1 cellular context compared by ENCODE assay signal in the genomic region with DNA sequence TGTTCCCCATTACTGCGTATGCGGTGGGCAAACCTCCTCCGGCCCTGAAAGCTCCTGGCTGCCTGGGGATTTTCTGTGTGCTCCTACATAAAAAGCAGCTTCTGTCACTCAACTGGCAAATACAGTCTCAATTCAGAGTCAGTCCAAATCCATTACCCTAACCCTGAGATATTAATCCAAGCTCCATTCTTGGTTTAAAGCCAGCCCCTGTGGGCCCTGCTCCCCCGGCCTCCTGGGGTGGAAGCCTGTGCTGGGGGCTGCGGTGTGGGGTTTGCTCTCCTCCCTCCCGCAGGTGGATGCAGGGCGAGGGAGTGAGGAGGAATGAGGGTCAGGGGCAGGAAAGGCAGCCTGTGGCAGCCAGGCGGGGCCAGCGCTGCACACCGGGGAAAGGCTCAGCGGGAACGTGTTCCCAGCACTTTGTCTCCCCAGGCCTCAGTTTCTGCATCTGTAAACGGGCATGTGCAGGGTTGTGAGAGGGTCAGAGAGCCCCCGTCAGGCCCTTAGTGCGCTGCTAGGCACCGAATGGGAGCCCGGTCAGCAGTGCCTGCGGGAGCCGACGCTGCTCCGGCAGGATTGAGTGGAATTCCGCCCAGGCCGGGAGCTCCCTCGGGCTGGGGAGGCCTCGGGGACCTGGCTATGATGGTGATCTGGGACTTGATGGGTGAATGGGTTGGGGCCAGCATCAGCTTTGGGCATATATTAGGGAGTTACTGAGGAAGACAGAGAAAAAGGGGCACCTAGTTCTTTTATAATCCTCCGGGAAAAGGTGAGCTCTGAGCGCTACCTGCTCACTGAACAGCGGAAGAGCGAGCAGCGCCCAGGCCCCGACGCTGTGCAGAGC.
TF ChIP-seq lines count a peak whose summit lies in the region.

No MANE protein-coding gene starts in this region.

TF ChIP-seq in HepG2, 621 proteins besides CTCF, POLR2A, EP300 and RAD21 (continued from another document and continues in another):
- no peak for TF ChIP-seq ZNF577 (CRISPR knock-in tag; IDR thresholded peaks at IDR 0.05; ENCODE audit: borderline replicate concordance, low read depth)
- no peak for TF ChIP-seq YY1 (IDR thresholded peaks at IDR 0.05; ENCODE audit: insufficient read depth, insufficient replicate concordance, low read depth, low read length)
- 0 out of 2 replicates have a peak, but pooled peaks have one; percentile 34 for TF ChIP-seq SNAPC4 (CRISPR knock-in tag; IDR thresholded peaks at IDR 0.05)
- TF ChIP-seq MAF1 (CRISPR knock-in tag; IDR thresholded peaks at IDR 0.05; ENCODE audit: borderline replicate concordance), result no peak
- no peak for TF ChIP-seq E2F5 (CRISPR knock-in tag; conservative IDR thresholded peaks at IDR 0.05)
- no peak for TF ChIP-seq IKZF4 (CRISPR knock-in tag; IDR thresholded peaks at IDR 0.05; ENCODE audit: borderline replicate concordance, low read depth, not compliant biosample characterization)
- no peak for TF ChIP-seq SALL2 (CRISPR knock-in tag; IDR thresholded peaks at IDR 0.05)
- TF ChIP-seq ZNF326 (CRISPR knock-in tag; IDR thresholded peaks at IDR 0.05; ENCODE audit: borderline replicate concordance), result no peak
- no peak for TF ChIP-seq ZHX1 (CRISPR knock-in tag; IDR thresholded peaks at IDR 0.05; ENCODE audit: low read depth)
- no peak for TF ChIP-seq ZNF720 (CRISPR knock-in tag; IDR thresholded peaks at IDR 0.05)
- no peak for TF ChIP-seq ZNF367 (CRISPR knock-in tag; IDR thresholded peaks at IDR 0.05; ENCODE audit: borderline replicate concordance)
- TF ChIP-seq ZNF687 (CRISPR knock-in tag; IDR thresholded peaks at IDR 0.05), result peak; percentile 44
- TF ChIP-seq ZNF850 (CRISPR knock-in tag; conservative IDR thresholded peaks at IDR 0.05), result no peak
- TF ChIP-seq ZNF644 (CRISPR knock-in tag; IDR thresholded peaks at IDR 0.05; ENCODE audit: low read depth), result no peak
- TF ChIP-seq GTF2F1 (IDR thresholded peaks at IDR 0.05; ENCODE audit: low read length), result no peak
- TF ChIP-seq ZNF768 (CRISPR knock-in tag; IDR thresholded peaks at IDR 0.05), result peak; percentile 27; the same call in 1 of the 2 replicates
- TF ChIP-seq, protein P1, sequence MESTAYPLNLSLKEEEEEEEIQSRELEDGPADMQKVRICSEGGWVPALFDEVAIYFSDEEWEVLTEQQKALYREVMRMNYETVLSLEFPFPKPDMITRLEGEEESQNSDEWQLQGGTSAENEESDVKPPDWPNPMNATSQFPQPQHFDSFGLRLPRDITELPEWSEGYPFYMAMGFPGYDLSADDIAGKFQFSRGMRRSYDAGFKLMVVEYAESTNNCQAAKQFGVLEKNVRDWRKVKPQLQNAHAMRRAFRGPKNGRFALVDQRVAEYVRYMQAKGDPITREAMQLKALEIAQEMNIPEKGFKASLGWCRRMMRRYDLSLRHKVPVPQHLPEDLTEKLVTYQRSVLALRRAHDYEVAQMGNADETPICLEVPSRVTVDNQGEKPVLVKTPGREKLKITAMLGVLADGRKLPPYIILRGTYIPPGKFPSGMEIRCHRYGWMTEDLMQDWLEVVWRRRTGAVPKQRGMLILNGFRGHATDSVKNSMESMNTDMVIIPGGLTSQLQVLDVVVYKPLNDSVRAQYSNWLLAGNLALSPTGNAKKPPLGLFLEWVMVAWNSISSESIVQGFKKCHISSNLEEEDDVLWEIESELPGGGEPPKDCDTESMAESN (CRISPR knock-in tag; conservative IDR thresholded peaks at IDR 0.05), result no peak
- 0 out of 2 replicates have a peak, but pooled peaks have one; percentile 38 for TF ChIP-seq ZNF563 (CRISPR knock-in tag; IDR thresholded peaks at IDR 0.05)
- TF ChIP-seq ZNF616 (CRISPR knock-in tag; IDR thresholded peaks at IDR 0.05; ENCODE audit: low read depth), result 0 out of 2 replicates have a peak, but pooled peaks have one; percentile 24
- 0 out of 2 replicates have a peak, but pooled peaks have one; percentile 37 for TF ChIP-seq ZSCAN31 (CRISPR knock-in tag; IDR thresholded peaks at IDR 0.05; ENCODE audit: low read depth)
- 0 out of 2 replicates have a peak, but pooled peaks have one; percentile 20 for TF ChIP-seq ZNF451 (CRISPR knock-in tag; IDR thresholded peaks at IDR 0.05)
- TF ChIP-seq ZBTB34 (CRISPR knock-in tag; IDR thresholded peaks at IDR 0.05), result 0 out of 2 replicates have a peak, but pooled peaks have one; percentile 25
- 0 out of 2 replicates have a peak, but pooled peaks have one; percentile 41 for TF ChIP-seq CAMTA2 (CRISPR knock-in tag; IDR thresholded peaks at IDR 0.05; ENCODE audit: borderline replicate concordance)
- no peak for TF ChIP-seq ZBTB8A (CRISPR knock-in tag; IDR thresholded peaks at IDR 0.05; ENCODE audit: borderline replicate concordance, low read depth)
